ENCODE assay signal across 17 cellular contexts in genomic region chr13:66543780-66544179, GRCh38.
A peak's percentile ranks its signal among the peaks of the same experiment; 100 is the strongest.
DNase-seq lines count a peak whose midpoint lies in the region; ATAC-seq and TF ChIP-seq lines count a peak whose summit lies in the region.
"Had no signal": no experiment of that assay in that cellular context is flagged by ENCODE, and none has a peak within 500 bp of the region (broad histone marks: within the 10 kb centered on the region; RNA-seq: fewer than 3 reads in every experiment).

No MANE protein-coding gene starts in this region.

- peak; percentile 61 for ATAC-seq in GM19351 (IDR thresholded peaks at IDR 0.05; ENCODE audit: unreplicated experiment)
- ATAC-seq: activated T-cell treated with anti-CD3 and anti-CD28 coated beads, Interleukin-2, amount 50 U/mL, for 4 hours had no signal

- no peak overlapping the region for H3K27ac ChIP-seq in C4-2B
- H3K27ac ChIP-seq: right atrium auricular region, SK-N-MC had no signal

- DNase-seq in NAMALWA (ENCODE audit: low spot score): peak; percentile 31
- no peak for DNase-seq in chondrocyte (ENCODE audit: low spot score)
- no peak for DNase-seq in stimulated activated CD4-positive, alpha-beta T cell treated with anti-CD3 and anti-CD28 coated beads, Interleukin-2, amount 100 ng/mL, for 24 hours
- no peak for DNase-seq in superior temporal gyrus (ENCODE audit: extremely low spot score)
- DNase-seq in hypothalamus (lab: John Stamatoyannopoulos, UW): no peak
- DNase-seq in activated naive CD4-positive, alpha-beta T cell (lab: John Stamatoyannopoulos, UW): no peak
- DNase-seq: activated T-cell treated with anti-CD3 and anti-CD28 coated beads, Interleukin-2, amount 50 U/mL, for 4 hours; AML-193; amniotic stem cell; dermis blood vessel endothelial cell; kidney; NCI-H510A had no signal

- H3K4me1 Mint-ChIP-seq in chondrocyte (ENCODE audit: low read depth): peaks cover 5% of the 10 kb centered on the region

- H3K27me3 Mint-ChIP-seq in chondrocyte (ENCODE audit: low read depth): no peaks in the 10 kb centered on the region
- H3K27me3 Mint-ChIP-seq: stimulated activated naive CD8-positive, alpha-beta T cell treated with anti-CD3 and anti-CD28 coated beads, Interleukin-15, Interleukin-2, amounts not matched to agents 100 ng/mL and 50 ng/mL, for 24 hours had no signal

- TF ChIP-seq CTCF in C4-2B (conservative IDR thresholded peaks at IDR 0.05) (peak; percentile 47), chondrocyte (IDR thresholded peaks at IDR 0.05) (peak; percentile 28)

- H3K36me3 Mint-ChIP-seq in chondrocyte (ENCODE audit: low read depth): no peaks in the 10 kb centered on the region

- peaks cover 5% of the 10 kb centered on the region for H3K9me3 Mint-ChIP-seq in chondrocyte (ENCODE audit: low read depth)
- H3K9me3 Mint-ChIP-seq: activated T-cell treated with anti-CD3 and anti-CD28 coated beads, Interleukin-2, amount 50 U/mL, for 4 hours had no signal

- no peak overlapping the region for H3K4me3 Mint-ChIP-seq in chondrocyte (ENCODE audit: unreplicated experiment)
- H3K4me3 Mint-ChIP-seq: activated T-cell treated with anti-CD3 and anti-CD28 coated beads, Interleukin-2, amount 50 U/mL, for 4 hours; stimulated activated naive CD8-positive, alpha-beta T cell treated with anti-CD3 and anti-CD28 coated beads, Interleukin-15, Interleukin-2, amounts not matched to agents 100 ng/mL and 50 ng/mL, for 24 hours had no signal

- H3K27ac Mint-ChIP-seq in chondrocyte (ENCODE audit: unreplicated experiment): no peak overlapping the region
- H3K27ac Mint-ChIP-seq: stimulated activated naive CD8-positive, alpha-beta T cell treated with anti-CD3 and anti-CD28 coated beads, Interleukin-15, Interleukin-2, amounts not matched to agents 100 ng/mL and 50 ng/mL, for 24 hours had no signal
